ENCODE assay signal across 17 cellular contexts in genomic region chr13:66212511-66212910, GRCh38.
A peak's percentile ranks its signal among the peaks of the same experiment; 100 is the strongest.
DNase-seq lines count a peak whose midpoint lies in the region; ATAC-seq and TF ChIP-seq lines count a peak whose summit lies in the region.
"Had no signal": no experiment of that assay in that cellular context is flagged by ENCODE, and none has a peak within 500 bp of the region (broad histone marks: within the 10 kb centered on the region; RNA-seq: fewer than 3 reads in every experiment).

No MANE protein-coding gene starts in this region.

- CTCF ChIA-PET in activated CD8-positive, alpha-beta T cell treated with anti-CD3 and anti-CD28 coated beads, Interleukin-2, amount 10 ng/mL, durations not matched to agents 7 days and 5 days (lab: Charles Lee): no interaction called here

- no peak for TF ChIP-seq CTCF in NB4 (IDR thresholded peaks at IDR 0.05; ENCODE audit: low read depth, low read length)

- H3K36me3 Mint-ChIP-seq in activated CD8-positive, alpha-beta T cell treated with anti-CD3 and anti-CD28 coated beads, Interleukin-2, amount 10 ng/mL, durations not matched to agents 7 days and 5 days (ENCODE audit: low read depth): no peaks in the 10 kb centered on the region

- H3K9me3 Mint-ChIP-seq in stimulated activated naive CD8-positive, alpha-beta T cell treated with anti-CD3 and anti-CD28 coated beads, Interleukin-15, amount 100 ng/mL, for 72 hours: peaks cover 5 to 7% of the 10 kb centered on the region in 2 donors
- H3K9me3 Mint-ChIP-seq in activated CD8-positive, alpha-beta T cell treated with anti-CD3 and anti-CD28 coated beads, Interleukin-2, amount 10 ng/mL, durations not matched to agents 7 days and 5 days (ENCODE audit: insufficient read depth): no peaks in the 10 kb centered on the region

- intact Hi-C loops in head of caudate nucleus (cut with DNase I): no loop called here

- H3K27ac Mint-ChIP-seq in stimulated activated naive CD8-positive, alpha-beta T cell treated with anti-CD3 and anti-CD28 coated beads, Interleukin-15, amount 100 ng/mL, for 72 hours: no peak overlapping the region
- no peak overlapping the region for H3K27ac Mint-ChIP-seq in activated CD8-positive, alpha-beta T cell treated with anti-CD3 and anti-CD28 coated beads, Interleukin-2, amount 10 ng/mL, durations not matched to agents 7 days and 5 days

- DNase-seq in NB4 (ENCODE audit: low read depth) (peak; percentile 23), head of caudate nucleus (no peak)
- no peak for DNase-seq in stimulated activated naive CD8-positive, alpha-beta T cell treated with anti-CD3 and anti-CD28 coated beads, Interleukin-15, amount 100 ng/mL, for 72 hours
- no peak for DNase-seq in activated CD8-positive, alpha-beta T cell treated with anti-CD3 and anti-CD28 coated beads, Interleukin-2, amount 10 ng/mL, durations not matched to agents 7 days and 5 days
- DNase-seq: activated naive CD4-positive, alpha-beta T cell treated with Interleukin-2 at 50 U/mL for 16 hours; body of pancreas; GOT3; NCI-H1048; NCI-H226; pancreas; stimulated activated naive CD8-positive, alpha-beta T cell treated with anti-CD3 and anti-CD28 coated beads, Interleukin-15, Interleukin-2, amounts not matched to agents 100 U/mL and 50 U/mL, for 24 hours; WERI-Rb-1 had no signal

- H3K4me3 ChIP-seq in NB4 (ENCODE audit: low read depth, low read length): no peak overlapping the region
- H3K4me3 ChIP-seq: body of pancreas, pancreas, SK-N-MC had no signal

- no peaks in the 10 kb centered on the region for H3K27me3 Mint-ChIP-seq in stimulated activated naive CD8-positive, alpha-beta T cell treated with anti-CD3 and anti-CD28 coated beads, Interleukin-15, amount 100 ng/mL, for 72 hours
- no peaks in the 10 kb centered on the region for H3K27me3 Mint-ChIP-seq in activated CD8-positive, alpha-beta T cell treated with anti-CD3 and anti-CD28 coated beads, Interleukin-2, amount 10 ng/mL, durations not matched to agents 7 days and 5 days (ENCODE audit: low read depth)

- TF ChIP-seq POLR2A in NB4 (IDR thresholded peaks at IDR 0.05; ENCODE audit: extremely low read depth, insufficient read length): no peak

- H3K4me3 Mint-ChIP-seq in stimulated activated naive CD8-positive, alpha-beta T cell treated with anti-CD3 and anti-CD28 coated beads, Interleukin-15, amount 100 ng/mL, for 72 hours: no peak overlapping the region
- no peak overlapping the region for H3K4me3 Mint-ChIP-seq in activated CD8-positive, alpha-beta T cell treated with anti-CD3 and anti-CD28 coated beads, Interleukin-2, amount 10 ng/mL, durations not matched to agents 7 days and 5 days

- POLR2A ChIA-PET in activated CD8-positive, alpha-beta T cell treated with anti-CD3 and anti-CD28 coated beads, Interleukin-2, amount 10 ng/mL, durations not matched to agents 7 days and 5 days (lab: Charles Lee): interaction anchor here (0.6 kb wide), 1 partner anchor 568 kb away, joined by 5 read pairs; no protein-coding TSS in a partner anchor

- H3K4me1 Mint-ChIP-seq in stimulated activated naive CD8-positive, alpha-beta T cell treated with anti-CD3 and anti-CD28 coated beads, Interleukin-15, amount 100 ng/mL, for 72 hours: no peaks in the 10 kb centered on the region
- no peaks in the 10 kb centered on the region for H3K4me1 Mint-ChIP-seq in activated CD8-positive, alpha-beta T cell treated with anti-CD3 and anti-CD28 coated beads, Interleukin-2, amount 10 ng/mL, durations not matched to agents 7 days and 5 days (ENCODE audit: low read depth)

- ATAC-seq in GM18498 (IDR thresholded peaks at IDR 0.05; ENCODE audit: unreplicated experiment) (peak; percentile 70), GM19438 (IDR thresholded peaks at IDR 0.05; ENCODE audit: low read depth, unreplicated experiment) (peak; percentile 54), HG02852 (IDR thresholded peaks at IDR 0.05; ENCODE audit: unreplicated experiment) (peak; percentile 68), SK-N-SH treated with all-trans-retinoic acid at 6 μM for 48 hours (no peak)
- no peak for ATAC-seq in stimulated activated naive CD8-positive, alpha-beta T cell treated with anti-CD3 and anti-CD28 coated beads, Interleukin-15, amount 100 ng/mL, for 72 hours
- no peak for ATAC-seq in activated CD8-positive, alpha-beta T cell treated with anti-CD3 and anti-CD28 coated beads, Interleukin-2, amount 10 ng/mL, durations not matched to agents 7 days and 5 days
- ATAC-seq: body of pancreas; pancreas; stimulated activated naive CD8-positive, alpha-beta T cell treated with anti-CD3 and anti-CD28 coated beads, Interleukin-15, Interleukin-2, amounts not matched to agents 100 U/mL and 50 U/mL, for 24 hours had no signal

TF ChIP-seq in SK-N-SH treated with all-trans-retinoic acid at 6 μM for 48 hours, 23 proteins besides CTCF, POLR2A, EP300 and RAD21:
- TF ChIP-seq CREB5 (CRISPR knock-in tag; IDR thresholded peaks at IDR 0.05; ENCODE audit: low read depth): no peak
- TF ChIP-seq ISL1 (CRISPR knock-in tag; IDR thresholded peaks at IDR 0.05): no peak
- no peak for TF ChIP-seq ZNF565 (CRISPR knock-in tag; conservative IDR thresholded peaks at IDR 0.05; ENCODE audit: low read depth)
- TF ChIP-seq ZNF8 (CRISPR knock-in tag; IDR thresholded peaks at IDR 0.05): no peak
- TF ChIP-seq ZFP3 (CRISPR knock-in tag; IDR thresholded peaks at IDR 0.05): no peak
- no peak for TF ChIP-seq ARNTL (CRISPR knock-in tag; IDR thresholded peaks at IDR 0.05; ENCODE audit: borderline replicate concordance, low read depth)
- TF ChIP-seq ZNF70 (CRISPR knock-in tag; IDR thresholded peaks at IDR 0.05): no peak
- no peak for TF ChIP-seq SNAI2 (CRISPR knock-in tag; IDR thresholded peaks at IDR 0.05)
- no peak for TF ChIP-seq CSRNP3 (CRISPR knock-in tag; IDR thresholded peaks at IDR 0.05)
- TF ChIP-seq RARB (CRISPR knock-in tag; IDR thresholded peaks at IDR 0.05): no peak
TF ChIP-seq in SK-N-SH treated with all-trans-retinoic acid at 6 μM for 48 hours: peak in this region for 0.

Comparison
In these comparisons a context has a peak if more than half of its experiments do, and no peak if none do; other contexts are left out.
1. ATAC-seq: peak in GM18498 (single experiment), GM19438 (single experiment) and HG02852 (single experiment); none in stimulated activated naive CD8-positive, alpha-beta T cell treated with anti-CD3 and anti-CD28 coated beads, Interleukin-15, amount 100 ng/mL, for 72 hours (single experiment), activated CD8-positive, alpha-beta T cell treated with anti-CD3 and anti-CD28 coated beads, Interleukin-2, amount 10 ng/mL, durations not matched to agents 7 days and 5 days (single experiment) and SK-N-SH treated with all-trans-retinoic acid at 6 μM for 48 hours (single experiment).